In genomic region chr17:49510720-49511110, GRCh38 we compare ENCODE assay signal across 1 cellular context.
TF ChIP-seq lines count a peak whose summit lies in the region.

No MANE protein-coding gene starts in this region.

TF ChIP-seq in K562, 482 proteins besides CTCF, POLR2A, EP300 and RAD21:
- TF ChIP-seq MIER1 (IDR thresholded peaks at IDR 0.05; ENCODE audit: low read depth) (no peak), ESRRA (IDR thresholded peaks at IDR 0.05; ENCODE audit: borderline replicate concordance, low read depth) (0 out of 2 replicates have a peak, but pooled peaks have one; percentile 13)
